In the genomic region with DNA sequence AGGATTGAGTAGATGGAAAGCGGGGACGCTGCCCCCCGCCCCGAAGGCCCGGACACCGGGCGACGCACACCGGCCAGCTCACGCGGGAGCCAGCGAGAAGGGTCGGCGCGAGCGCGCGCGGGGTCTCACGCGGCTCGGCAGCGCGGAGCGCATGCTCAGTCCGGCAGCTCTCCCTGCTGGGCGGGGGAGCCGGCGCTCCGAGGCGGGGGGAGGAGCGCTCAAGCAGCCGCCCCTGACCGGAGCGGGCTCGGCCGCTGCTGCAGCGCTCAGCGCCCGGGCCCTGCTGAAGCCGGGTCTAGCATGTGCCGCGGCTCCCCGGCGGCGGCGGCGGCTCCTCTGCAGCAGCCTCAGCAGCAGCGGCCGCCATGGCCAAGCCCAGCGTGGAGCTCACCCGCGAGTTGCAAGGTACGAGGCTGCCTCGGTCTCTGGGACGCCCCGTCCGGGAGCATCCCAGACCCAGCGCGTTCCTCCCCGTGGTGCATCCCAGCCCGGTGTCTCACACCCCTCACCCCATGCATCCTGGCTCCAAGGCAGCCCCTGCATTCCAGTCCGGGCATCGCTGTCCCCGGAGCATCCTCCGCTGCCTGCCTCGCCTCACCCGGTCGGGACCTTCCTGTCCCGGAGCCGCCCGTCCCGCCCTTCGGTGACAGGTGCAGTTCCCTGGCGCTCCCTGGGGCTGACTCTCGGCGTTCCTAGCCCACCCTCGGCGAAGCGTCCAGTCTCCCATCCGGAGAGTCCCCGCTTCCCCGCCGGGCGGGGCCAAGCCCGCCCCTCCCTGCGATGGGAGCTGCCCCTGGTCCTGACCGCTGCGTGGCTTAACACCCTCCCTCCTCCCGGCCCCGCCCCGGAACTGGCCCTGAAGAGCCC, we compare ENCODE assay signal across 8 cellular contexts. TPM values are rescaled to one million over a fixed set of nuclear protein-coding genes. Genes with fewer than 3 reads are reported as not detected.
DNase-seq lines count a peak whose midpoint lies in the region; ATAC-seq and TF ChIP-seq lines count a peak whose summit lies in the region.

A gene with protein sequence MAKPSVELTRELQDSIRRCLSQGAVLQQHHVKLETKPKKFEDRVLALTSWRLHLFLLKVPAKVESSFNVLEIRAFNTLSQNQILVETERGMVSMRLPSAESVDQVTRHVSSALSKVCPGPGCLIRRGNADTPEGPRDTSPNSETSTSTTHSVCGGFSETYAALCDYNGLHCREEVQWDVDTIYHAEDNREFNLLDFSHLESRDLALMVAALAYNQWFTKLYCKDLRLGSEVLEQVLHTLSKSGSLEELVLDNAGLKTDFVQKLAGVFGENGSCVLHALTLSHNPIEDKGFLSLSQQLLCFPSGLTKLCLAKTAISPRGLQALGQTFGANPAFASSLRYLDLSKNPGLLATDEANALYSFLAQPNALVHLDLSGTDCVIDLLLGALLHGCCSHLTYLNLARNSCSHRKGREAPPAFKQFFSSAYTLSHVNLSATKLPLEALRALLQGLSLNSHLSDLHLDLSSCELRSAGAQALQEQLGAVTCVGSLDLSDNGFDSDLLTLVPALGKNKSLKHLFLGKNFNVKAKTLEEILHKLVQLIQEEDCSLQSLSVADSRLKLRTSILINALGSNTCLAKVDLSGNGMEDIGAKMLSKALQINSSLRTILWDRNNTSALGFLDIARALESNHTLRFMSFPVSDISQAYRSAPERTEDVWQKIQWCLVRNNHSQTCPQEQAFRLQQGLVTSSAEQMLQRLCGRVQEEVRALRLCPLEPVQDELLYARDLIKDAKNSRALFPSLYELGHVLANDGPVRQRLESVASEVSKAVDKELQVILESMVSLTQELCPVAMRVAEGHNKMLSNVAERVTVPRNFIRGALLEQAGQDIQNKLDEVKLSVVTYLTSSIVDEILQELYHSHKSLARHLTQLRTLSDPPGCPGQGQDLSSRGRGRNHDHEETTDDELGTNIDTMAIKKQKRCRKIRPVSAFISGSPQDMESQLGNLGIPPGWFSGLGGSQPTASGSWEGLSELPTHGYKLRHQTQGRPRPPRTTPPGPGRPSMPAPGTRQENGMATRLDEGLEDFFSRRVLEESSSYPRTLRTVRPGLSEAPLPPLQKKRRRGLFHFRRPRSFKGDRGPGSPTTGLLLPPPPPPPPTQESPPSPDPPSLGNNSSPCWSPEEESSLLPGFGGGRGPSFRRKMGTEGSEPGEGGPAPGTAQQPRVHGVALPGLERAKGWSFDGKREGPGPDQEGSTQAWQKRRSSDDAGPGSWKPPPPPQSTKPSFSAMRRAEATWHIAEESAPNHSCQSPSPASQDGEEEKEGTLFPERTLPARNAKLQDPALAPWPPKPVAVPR (N-terminal part only) (plus strand): TSS at position 221 of the 867 bp plus-strand sequence. CDS start 145 bp downstream, at position 366.

- no peaks in the 10 kb centered on the region for H3K36me3 Mint-ChIP-seq in activated naive CD8-positive, alpha-beta T cell

- no peak for TF ChIP-seq CTCF in osteoblast (IDR thresholded peaks at IDR 0.05; ENCODE audit: extremely low read depth, low read depth, low read length)

- no peaks in the 10 kb centered on the region for H3K9me3 Mint-ChIP-seq in activated naive CD8-positive, alpha-beta T cell (ENCODE audit: low read depth)

- TF ChIP-seq EP300 in Ishikawa (IDR thresholded peaks at IDR 0.05; ENCODE audit: borderline replicate concordance): no peak

- H3K79me2 ChIP-seq in osteoblast (ENCODE audit: insufficient read depth, low read length): no peaks in the 10 kb centered on the region

- ATAC-seq in GM21528 (IDR thresholded peaks at IDR 0.05; ENCODE audit: low FRiP score, unreplicated experiment): peak; percentile 75

- peak within 1 kb of the TSS; percentile 93 for H3K27ac Mint-ChIP-seq in activated naive CD8-positive, alpha-beta T cell

- TF ChIP-seq RAD21 in Ishikawa (IDR thresholded peaks at IDR 0.05; ENCODE audit: low read depth): no peak

- H3K9me3 ChIP-seq in SJSA1 (replicated peaks): 0 out of 2 replicates have a peak, but pooled peaks cover 2% of the 10 kb centered on the region
- H3K9me3 ChIP-seq in osteoblast (ENCODE audit: low read depth, low read length): no peaks in the 10 kb centered on the region

- peaks cover 11% of the 10 kb centered on the region for H3K4me1 ChIP-seq in SJSA1 (replicated peaks)
- H3K4me1 ChIP-seq in osteoblast (ENCODE audit: insufficient read depth, low read length): peaks cover 6% of the 10 kb centered on the region

- peak within 1 kb of the TSS; percentile 76 for H2AFZ ChIP-seq in osteoblast (ENCODE audit: low read length)

- H4K20me1 ChIP-seq in osteoblast (ENCODE audit: insufficient read depth, low read length): no peaks in the 10 kb centered on the region

- H3K4me1 Mint-ChIP-seq in activated naive CD8-positive, alpha-beta T cell (ENCODE audit: low read depth): peaks cover 18% of the 10 kb centered on the region

- H3K27me3 ChIP-seq in SJSA1 (replicated peaks): peaks cover 15% of the 10 kb centered on the region
- peaks cover 41% of the 10 kb centered on the region for H3K27me3 ChIP-seq in osteoblast (ENCODE audit: insufficient read depth, low read length)

- DNase-seq in DMS79 treated with DMSO at 0.1 percent for 48 hours (lab: John Stamatoyannopoulos, UW): peak; percentile 63
- peak; percentile 22 to 54 for DNase-seq in SJSA1 (ENCODE audit: low read depth in 1 of 2, low spot score in 2 of 2)
- DNase-seq in head of caudate nucleus: peak; percentile 20 to 90 (median 82)
- DNase-seq in osteoblast (ENCODE audit: insufficient read length, low spot score, missing footprints): peak; percentile 97
- DNase-seq in ureter (ENCODE audit: low spot score): peak; percentile 60

- intact Hi-C loops in head of caudate nucleus (cut with DNase I): no loop called here

- H3K4me2 ChIP-seq in osteoblast (ENCODE audit: insufficient read depth, low read length): peak within 1 kb of the TSS; percentile 84

- H3K27me3 Mint-ChIP-seq in activated naive CD8-positive, alpha-beta T cell: peaks cover 8% of the 10 kb centered on the region

- H3K36me3 ChIP-seq in SJSA1 (no peaks in the 10 kb centered on the region), osteoblast (ENCODE audit: insufficient read depth, low read length) (no peaks in the 10 kb centered on the region)

- peak within 1 kb of the TSS; percentile 94 for H3K4me3 Mint-ChIP-seq in activated naive CD8-positive, alpha-beta T cell

- H3K4me3 ChIP-seq in SJSA1 (peak within 1 kb of the TSS; percentile 28), osteoblast (ENCODE audit: insufficient read depth, low read length) (peak within 1 kb of the TSS; percentile 74)

- H3K27ac ChIP-seq in SJSA1 (no peak within 1 kb of the TSS), osteoblast (ENCODE audit: low read depth, low read length) (no peak within 1 kb of the TSS)

TF ChIP-seq in Ishikawa, 13 proteins besides CTCF, POLR2A, EP300 and RAD21:
- TF ChIP-seq NFIC (IDR thresholded peaks at IDR 0.05) (no peak), YY1 (IDR thresholded peaks at IDR 0.05; ENCODE audit: low read depth) (no peak), EGR1 (IDR thresholded peaks at IDR 0.05) (no peak), CREB1 (IDR thresholded peaks at IDR 0.05; ENCODE audit: low read depth) (no peak; the same call in 1 of the 2 replicates), TCF12 (IDR thresholded peaks at IDR 0.05; ENCODE audit: low read depth) (no peak; the same call in 1 of the 2 replicates), TEAD4 (IDR thresholded peaks at IDR 0.05) (no peak), TAF1 (IDR thresholded peaks at IDR 0.05; ENCODE audit: low read depth) (no peak; the same call in 1 of the 2 replicates), FOXM1 (IDR thresholded peaks at IDR 0.05; ENCODE audit: borderline replicate concordance, low read depth) (no peak), CEBPB (IDR thresholded peaks at IDR 0.05) (no peak), ZBTB7A (IDR thresholded peaks at IDR 0.05; ENCODE audit: low read depth) (0 out of 2 replicates have a peak, but pooled peaks have one; percentile 24)
- TF ChIP-seq, protein P1, sequence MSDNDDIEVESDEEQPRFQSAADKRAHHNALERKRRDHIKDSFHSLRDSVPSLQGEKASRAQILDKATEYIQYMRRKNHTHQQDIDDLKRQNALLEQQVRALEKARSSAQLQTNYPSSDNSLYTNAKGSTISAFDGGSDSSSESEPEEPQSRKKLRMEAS (IDR thresholded peaks at IDR 0.05): no peak
- TF ChIP-seq, protein P2, sequence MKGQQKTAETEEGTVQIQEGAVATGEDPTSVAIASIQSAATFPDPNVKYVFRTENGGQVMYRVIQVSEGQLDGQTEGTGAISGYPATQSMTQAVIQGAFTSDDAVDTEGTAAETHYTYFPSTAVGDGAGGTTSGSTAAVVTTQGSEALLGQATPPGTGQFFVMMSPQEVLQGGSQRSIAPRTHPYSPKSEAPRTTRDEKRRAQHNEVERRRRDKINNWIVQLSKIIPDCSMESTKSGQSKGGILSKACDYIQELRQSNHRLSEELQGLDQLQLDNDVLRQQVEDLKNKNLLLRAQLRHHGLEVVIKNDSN (IDR thresholded peaks at IDR 0.05): no peak
- TF ChIP-seq, protein P3, sequence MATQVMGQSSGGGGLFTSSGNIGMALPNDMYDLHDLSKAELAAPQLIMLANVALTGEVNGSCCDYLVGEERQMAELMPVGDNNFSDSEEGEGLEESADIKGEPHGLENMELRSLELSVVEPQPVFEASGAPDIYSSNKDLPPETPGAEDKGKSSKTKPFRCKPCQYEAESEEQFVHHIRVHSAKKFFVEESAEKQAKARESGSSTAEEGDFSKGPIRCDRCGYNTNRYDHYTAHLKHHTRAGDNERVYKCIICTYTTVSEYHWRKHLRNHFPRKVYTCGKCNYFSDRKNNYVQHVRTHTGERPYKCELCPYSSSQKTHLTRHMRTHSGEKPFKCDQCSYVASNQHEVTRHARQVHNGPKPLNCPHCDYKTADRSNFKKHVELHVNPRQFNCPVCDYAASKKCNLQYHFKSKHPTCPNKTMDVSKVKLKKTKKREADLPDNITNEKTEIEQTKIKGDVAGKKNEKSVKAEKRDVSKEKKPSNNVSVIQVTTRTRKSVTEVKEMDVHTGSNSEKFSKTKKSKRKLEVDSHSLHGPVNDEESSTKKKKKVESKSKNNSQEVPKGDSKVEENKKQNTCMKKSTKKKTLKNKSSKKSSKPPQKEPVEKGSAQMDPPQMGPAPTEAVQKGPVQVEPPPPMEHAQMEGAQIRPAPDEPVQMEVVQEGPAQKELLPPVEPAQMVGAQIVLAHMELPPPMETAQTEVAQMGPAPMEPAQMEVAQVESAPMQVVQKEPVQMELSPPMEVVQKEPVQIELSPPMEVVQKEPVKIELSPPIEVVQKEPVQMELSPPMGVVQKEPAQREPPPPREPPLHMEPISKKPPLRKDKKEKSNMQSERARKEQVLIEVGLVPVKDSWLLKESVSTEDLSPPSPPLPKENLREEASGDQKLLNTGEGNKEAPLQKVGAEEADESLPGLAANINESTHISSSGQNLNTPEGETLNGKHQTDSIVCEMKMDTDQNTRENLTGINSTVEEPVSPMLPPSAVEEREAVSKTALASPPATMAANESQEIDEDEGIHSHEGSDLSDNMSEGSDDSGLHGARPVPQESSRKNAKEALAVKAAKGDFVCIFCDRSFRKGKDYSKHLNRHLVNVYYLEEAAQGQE (IDR thresholded peaks at IDR 0.05; ENCODE audit: low read depth): peak; percentile 92
TF ChIP-seq in Ishikawa: peak in this region for 2.

RNA-seq across cellular contexts. Expression of the gene that starts here (rescaled TPM):
- total RNA-seq in SJSA1 (2014; rRNA removed; shearing (Covaris generic)): not detected in 2 replicates
- total RNA-seq in osteoblast (not detected in 2 replicates), ureter (1.3 TPM)

Comparison
In these comparisons a context has a peak if more than half of its experiments do, and no peak if none do; other contexts are left out.
1. Peak in DNase-seq and H3K4me3 ChIP-seq in SJSA1; RNA of the gene not detected or under 1 TPM.
2. Peak in DNase-seq, H3K4me3 ChIP-seq and H3K4me2 ChIP-seq in osteoblast; RNA of the gene not detected or under 1 TPM.
3. DNase-seq: peak in every context shown above with its lines; median percentile 97 in osteoblast; 82 in head of caudate nucleus; 63 in DMS79 treated with DMSO at 0.1 percent for 48 hours; 60 in ureter; 38 in SJSA1.